Comparison of ENCODE assay signal across 8 cellular contexts in the genomic region with DNA sequence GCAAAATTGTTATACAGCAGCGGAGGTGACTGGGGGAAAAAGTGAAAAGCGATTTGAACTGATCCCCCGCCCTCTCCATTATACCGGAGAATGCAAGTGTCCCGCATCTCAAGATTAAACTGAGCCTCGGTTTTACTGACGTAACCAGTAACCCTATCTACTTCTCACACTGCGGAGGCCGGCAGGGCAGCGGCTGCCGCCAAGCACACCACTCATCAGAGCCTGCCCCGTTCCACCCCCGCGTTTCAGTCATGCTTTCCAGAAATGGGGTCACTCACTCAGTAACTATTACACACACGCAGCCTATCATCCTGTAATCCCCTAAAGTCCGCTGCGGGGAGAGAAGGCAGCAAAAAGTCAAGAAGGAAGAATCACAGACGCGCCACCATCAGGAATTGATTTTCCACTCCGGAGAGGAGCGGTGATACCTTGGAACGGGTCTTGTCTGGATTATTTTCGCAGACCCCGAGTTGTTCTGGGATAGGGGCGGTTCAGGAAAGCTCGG. TPM values are rescaled to one million over a fixed set of nuclear protein-coding genes. Genes with fewer than 3 reads are reported as not detected.
A peak's percentile ranks its signal among the peaks of the same experiment; 100 is the strongest.
DNase-seq lines count a peak whose midpoint lies in the region; ATAC-seq and TF ChIP-seq lines count a peak whose summit lies in the region.

No MANE protein-coding gene starts in this region.

- peaks cover 7% of the 10 kb centered on the region; the same call in 1 of the 2 replicates for H3K36me3 ChIP-seq in PC-9 (ENCODE audit: low read depth)
- H3K36me3 ChIP-seq in tibial nerve, result no peaks in the 10 kb centered on the region

- POLR2A ChIA-PET in PC-9 (lab: Charles Lee; ENCODE audit: unreplicated experiment), result no interaction called here

- CTCF ChIA-PET in PC-9 (lab: Charles Lee), result no interaction called here

- peak in 1 of 2 donors; percentile 58 for TF ChIP-seq EP300 in tibial nerve (IDR thresholded peaks at IDR 0.05)

- H3K27ac ChIP-seq in PC-9 (peak overlapping the region; percentile 69), tibial nerve (peak overlapping the region; percentile 4 to 93 (median 88))

- intact Hi-C loops in PC-9 (cut with micrococcal nuclease; ENCODE audit: unreplicated experiment), result loop anchor here (1.0 to 5.0 kb wide), 3 partner anchors 97 to 252 kb away; partner anchors contain the start of gene EIF1AX

- peak overlapping the region; percentile 73 for H3K4me2 ChIP-seq in PC-9

- peaks cover 60% of the 10 kb centered on the region for H3K79me2 ChIP-seq in PC-9 (ENCODE audit: low read depth)

- TSS peak; percentile 48 for BruUV-seq in PC-9 (replicated peaks; lab: Mats Ljungman, UMichigan)

- peak; percentile 43 for ATAC-seq in GM18858 (IDR thresholded peaks at IDR 0.05; ENCODE audit: unreplicated experiment)
- peak; percentile 35 for ATAC-seq in HG03196 (IDR thresholded peaks at IDR 0.05; ENCODE audit: unreplicated experiment)

- DNase-seq in ACHN, result peak; percentile 55
- peak; percentile 29 to 49 for DNase-seq in PC-9
- peak; percentile 62 for DNase-seq in activated T-helper 9 cell treated with anti-CD3 and anti-CD28 coated beads, Interleukin-2, amount 50 U/mL, for 16 hours (ENCODE audit: low read depth)
- DNase-seq in foreskin fibroblast, result peak; percentile 84 to 90
- peak; percentile 66 for DNase-seq in non-pigmented ciliary epithelial cell (ENCODE audit: low read depth)
- peak; percentile 17 to 33 for DNase-seq in tibial nerve (ENCODE audit: low spot score in 2 of 2)

- H3K4me3 ChIP-seq in PC-9, result peak overlapping the region; percentile 61
- peak overlapping the region; percentile 69 to 75 for H3K4me3 ChIP-seq in foreskin fibroblast (ENCODE audit: low read depth in 1 of 2, low read length in 2 of 2)
- H3K4me3 ChIP-seq in tibial nerve, result peak overlapping the region; percentile 37 to 74 (median 50)

- TF ChIP-seq POLR2A in tibial nerve (IDR thresholded peaks at IDR 0.05), result peak in 1 of 2 donors; percentile 31

- peaks cover 4% of the 10 kb centered on the region; the same call in 1 of the 2 replicates for H3F3A ChIP-seq in PC-9 (ENCODE audit: insufficient read depth, low read depth)

- H3K9me3 ChIP-seq in PC-9 (ENCODE audit: insufficient read depth, low read depth) (no peaks in the 10 kb centered on the region), tibial nerve (no peaks in the 10 kb centered on the region)

- no peaks in the 10 kb centered on the region for H3K9me2 ChIP-seq in PC-9 (ENCODE audit: insufficient read depth)

- peak overlapping the region; percentile 77 for H2AFZ ChIP-seq in PC-9

- H3K27me3 ChIP-seq in PC-9 (ENCODE audit: insufficient read depth, low read depth) (no peaks in the 10 kb centered on the region), tibial nerve (peaks cover 0 to 7% of the 10 kb centered on the region in 2 donors)

- no peaks in the 10 kb centered on the region for H4K20me1 ChIP-seq in PC-9 (ENCODE audit: insufficient read depth)

- TF ChIP-seq CTCF in PC-9 (conservative IDR thresholded peaks at IDR 0.05) (no peak), foreskin fibroblast (IDR thresholded peaks at IDR 0.05; ENCODE audit: low read depth, low read length) (no peak), tibial nerve (IDR thresholded peaks at IDR 0.05) (no peak)

- in situ Hi-C loops in ACHN (cut with HindIII; ENCODE audit: low pct_ligation_motif_present, low pct_unique_long_range_greater_than_20kb, low sequenced_read_pairs), result no loop called here

- WGBS in tibial nerve, 2 donors, result 2 to 36% methylated on average over 16 to 26 of the region's 26 CpGs

- H3K4me1 ChIP-seq in PC-9 (replicated peaks; ENCODE audit: insufficient read depth) (peaks cover 32% of the 10 kb centered on the region), tibial nerve (peaks cover 0 to 21% (median 4%) of the 10 kb centered on the region in 4 donors)

RNA-seq across cellular contexts. Expression of gene RPS6KA3, which starts 1.4 kb away (rescaled TPM):
- total RNA-seq in PC-9 (2021), result 45.3 and 51.4 TPM in 2 replicates
- 10 to 100 TPM; 22.0 to 33.9 (median 32.6) TPM for total RNA-seq in tibial nerve

Comparison
In these comparisons a context has a peak if more than half of its experiments do, and no peak if none do; other contexts are left out.
1. Peak in every context shown above with its lines: DNase-seq, ATAC-seq, H3K4me3 ChIP-seq and H3K27ac ChIP-seq.
2. DNase-seq: peak in every context shown above with its lines; median percentile 87 in foreskin fibroblast; 66 in non-pigmented ciliary epithelial cell; 62 in activated T-helper 9 cell treated with anti-CD3 and anti-CD28 coated beads, Interleukin-2, amount 50 U/mL, for 16 hours; 55 in ACHN; 39 in PC-9; 25 in tibial nerve.